ENCODE assay signal across 1 cellular context in genomic region chr1:109615879-109616278, GRCh38.
TF ChIP-seq lines count a peak whose summit lies in the region.

No MANE protein-coding gene starts in this region.

TF ChIP-seq in K562, 482 proteins besides CTCF, POLR2A, EP300 and RAD21:
- TF ChIP-seq MEIS2 (IDR thresholded peaks at IDR 0.05; ENCODE audit: partially characterized antibody): peak; percentile 32
- no peak for TF ChIP-seq PBX2 (CRISPR knock-in tag; IDR thresholded peaks at IDR 0.05; ENCODE audit: low read depth)
- TF ChIP-seq PBX2 (tag; conservative IDR thresholded peaks at IDR 0.05; ENCODE audit: low read depth): peak; percentile 64
- TF ChIP-seq TOE1 (IDR thresholded peaks at IDR 0.05; ENCODE audit: borderline replicate concordance): no peak
- 0 out of 2 replicates have a peak, but pooled peaks have one; percentile 36 for TF ChIP-seq TOE1 (CRISPR knock-in tag; IDR thresholded peaks at IDR 0.05; ENCODE audit: borderline replicate concordance, low read depth)
- peak; percentile 7; the same call in 1 of the 2 replicates for TF ChIP-seq ERF (CRISPR knock-in tag; IDR thresholded peaks at IDR 0.05)
- TF ChIP-seq GABPB1 (CRISPR knock-in tag; IDR thresholded peaks at IDR 0.05): peak; percentile 19; the same call in 1 of the 2 replicates
- TF ChIP-seq ZBTB11 (CRISPR knock-in tag; IDR thresholded peaks at IDR 0.05): 0 out of 6 replicates have a peak, but pooled peaks of 1 of the 3 experiments have one; percentile 23
- no peak for TF ChIP-seq CREB5 (CRISPR knock-in tag; IDR thresholded peaks at IDR 0.05)
- 0 out of 2 replicates have a peak, but pooled peaks have one; percentile 25 for TF ChIP-seq GABPA (tag; conservative IDR thresholded peaks at IDR 0.05; ENCODE audit: low read depth)
- TF ChIP-seq CCAR2 (IDR thresholded peaks at IDR 0.05; ENCODE audit: low read depth, low read length): no peak
- peak; percentile 70 for TF ChIP-seq CREM (IDR thresholded peaks at IDR 0.05; ENCODE audit: low read depth)
- no peak for TF ChIP-seq ZEB2 (IDR thresholded peaks at IDR 0.05)
- peak; percentile 31; the same call in 1 of the 2 replicates for TF ChIP-seq CREB1 (IDR thresholded peaks at IDR 0.05)
- TF ChIP-seq CREB1 (CRISPR knock-in tag; IDR thresholded peaks at IDR 0.05): no peak
- no peak for TF ChIP-seq PRDM10 (IDR thresholded peaks at IDR 0.05; ENCODE audit: partially characterized antibody)
- peak; percentile 46; the same call in 1 of the 2 replicates for TF ChIP-seq SMARCE1 (IDR thresholded peaks at IDR 0.05)
- TF ChIP-seq HMBOX1 (IDR thresholded peaks at IDR 0.05): 0 out of 2 replicates have a peak, but pooled peaks have one; percentile 31
- TF ChIP-seq SPI1 (IDR thresholded peaks at IDR 0.05; ENCODE audit: borderline replicate concordance, low read depth, low read length): peak; percentile 78; the same call in 1 of the 2 replicates
- no peak for TF ChIP-seq MYBL2 (IDR thresholded peaks at IDR 0.05; ENCODE audit: low read depth)
- TF ChIP-seq MYBL2 (CRISPR knock-in tag; IDR thresholded peaks at IDR 0.05; ENCODE audit: borderline replicate concordance): no peak
